ENCODE assay signal across 33 cellular contexts in the genomic region with DNA sequence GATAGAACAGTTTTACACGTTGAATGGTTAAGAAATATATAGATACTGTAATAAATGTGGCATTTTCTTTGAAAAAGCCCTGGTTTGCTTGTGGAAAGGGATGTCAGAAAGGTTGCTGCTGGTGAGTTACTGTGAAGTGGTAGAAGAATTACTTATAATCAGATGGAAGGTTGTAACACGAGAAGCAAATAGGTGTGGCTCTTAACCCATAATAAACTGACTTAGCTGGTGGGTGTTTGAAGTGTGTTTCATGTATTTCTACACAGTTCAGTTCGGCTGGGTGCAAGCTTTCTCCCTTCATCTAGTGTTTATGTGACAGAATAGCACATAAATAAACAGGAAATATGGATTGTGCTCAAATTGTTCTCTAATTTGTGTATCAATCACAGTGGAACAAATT. TPM values are rescaled to one million over a fixed set of nuclear protein-coding genes. Genes with fewer than 3 reads are reported as not detected.
A peak's percentile ranks its signal among the peaks of the same experiment; 100 is the strongest.
DNase-seq lines count a peak whose midpoint lies in the region; ATAC-seq, FAIRE-seq and TF ChIP-seq lines count a peak whose summit lies in the region.
"Had no signal": no experiment of that assay in that cellular context is flagged by ENCODE, and none has a peak within 500 bp of the region (broad histone marks: within the 10 kb centered on the region; RNA-seq: fewer than 3 reads in every experiment).

No MANE protein-coding gene starts in this region.

- no peak for ATAC-seq in CD4-positive, CD25-positive, alpha-beta regulatory T cell (ENCODE audit: low read depth in 2 of 2)
- ATAC-seq in IMR-90 (ENCODE audit: low read depth) (no peak), RWPE2 (ENCODE audit: low read depth) (peak; percentile 33; the same call in 1 of the 3 replicates), left colon (peak; percentile 78), GM18858 (IDR thresholded peaks at IDR 0.05; ENCODE audit: unreplicated experiment) (no peak)
- ATAC-seq in effector memory CD8-positive, alpha-beta T cell (replicated peaks), result no peak
- ATAC-seq: activated CD8-positive, alpha-beta memory T cell treated with anti-CD3 and anti-CD28 coated beads, Interleukin-2, amount 10 ng/mL, durations not matched to agents 7 days and 5 days; activated T-cell treated with anti-CD3 and anti-CD28 coated beads, Interleukin-2, amount 50 U/mL, for 72 hours; body of pancreas; HCT116; HepG2; WTC11 had no signal

- H2BK20ac ChIP-seq in IMR-90 (ENCODE audit: low read depth, low read length), result no peak overlapping the region

- peaks cover 22% of the 10 kb centered on the region for H3K4me1 ChIP-seq in CD4-positive, CD25-positive, alpha-beta regulatory T cell (ENCODE audit: control insufficient read depth, insufficient read depth, low read length, poor library complexity, severe bottlenecking)
- H3K4me1 ChIP-seq in IMR-90 (ENCODE audit: control insufficient read depth, insufficient read depth, low read length) (peaks cover 13% of the 10 kb centered on the region), RWPE2 (ENCODE audit: insufficient read depth, poor library complexity, severe bottlenecking) (peaks cover 30% of the 10 kb centered on the region)

- H3K56ac ChIP-seq in IMR-90 (ENCODE audit: extremely low read depth, insufficient read depth, low read length), result no peak overlapping the region

- H3K14ac ChIP-seq in IMR-90 (replicated peaks; ENCODE audit: low read depth, low read length), result no peak overlapping the region

- no peaks in the 10 kb centered on the region for H3K9me3 Mint-ChIP-seq in CD4-positive, CD25-positive, alpha-beta regulatory T cell
- no peaks in the 10 kb centered on the region for H3K9me3 Mint-ChIP-seq in effector memory CD8-positive, alpha-beta T cell
- H3K9me3 Mint-ChIP-seq: activated T-cell treated with anti-CD3 and anti-CD28 coated beads, Interleukin-2, amount 50 U/mL, for 72 hours; nephron; WTC11 had no signal

- dilution Hi-C loops in IMR-90 (cut with HindIII; ENCODE audit: low sequenced_read_pairs, unreplicated experiment), result no loop called here

- peaks cover 3% of the 10 kb centered on the region for H3K36me3 ChIP-seq in CD4-positive, CD25-positive, alpha-beta regulatory T cell (ENCODE audit: control insufficient read depth, insufficient read depth, low read length)
- H3K36me3 ChIP-seq in IMR-90 (ENCODE audit: control insufficient read depth, insufficient read depth, low read length) (peaks cover 6% of the 10 kb centered on the region), RWPE2 (ENCODE audit: low read depth) (peaks cover 61% of the 10 kb centered on the region)
- H3K36me3 ChIP-seq: transverse colon had no signal

- no peak overlapping the region for H3K18ac ChIP-seq in IMR-90 (ENCODE audit: low read depth, low read length)

- H2BK120ac ChIP-seq in IMR-90 (ENCODE audit: low read depth, low read length), result no peak overlapping the region

- H3K27ac Mint-ChIP-seq in CD4-positive, CD25-positive, alpha-beta regulatory T cell, result peak overlapping the region in 2 of 3 donors; percentile 21 to 42
- no peak overlapping the region for H3K27ac Mint-ChIP-seq in effector memory CD8-positive, alpha-beta T cell
- H3K27ac Mint-ChIP-seq: activated CD8-positive, alpha-beta memory T cell treated with anti-CD3 and anti-CD28 coated beads, Interleukin-2, amount 10 ng/mL, durations not matched to agents 7 days and 5 days; activated T-cell treated with anti-CD3 and anti-CD28 coated beads, Interleukin-2, amount 50 U/mL, for 72 hours had no signal

- no peaks in the 10 kb centered on the region for H3K9me3 ChIP-seq in CD4-positive, CD25-positive, alpha-beta regulatory T cell (ENCODE audit: control insufficient read depth in 2 of 2, low read length in 2 of 2)
- no peaks in the 10 kb centered on the region for H3K9me3 ChIP-seq in IMR-90 (ENCODE audit: control insufficient read depth, insufficient read depth, low read length)
- H3K9me3 ChIP-seq in RWPE2 (ENCODE audit: severe bottlenecking), result no peaks in the 10 kb centered on the region
- H3K9me3 ChIP-seq: body of pancreas, transverse colon had no signal

- in situ Hi-C loops in IMR-90 (cut with MboI; ENCODE audit: low sequenced_read_pairs), result no loop called here

- TF ChIP-seq RAD21 in IMR-90 (IDR thresholded peaks at IDR 0.05; ENCODE audit: low read length), result no peak

- H3K9ac ChIP-seq in IMR-90 (ENCODE audit: low read depth, low read length), result no peak overlapping the region

- no peak overlapping the region for H3K23ac ChIP-seq in IMR-90 (ENCODE audit: low read depth, low read length)

- no peaks in the 10 kb centered on the region for H3K27me3 Mint-ChIP-seq in CD4-positive, CD25-positive, alpha-beta regulatory T cell
- H3K27me3 Mint-ChIP-seq in effector memory CD8-positive, alpha-beta T cell, result no peaks in the 10 kb centered on the region
- H3K27me3 Mint-ChIP-seq: activated CD8-positive, alpha-beta memory T cell treated with anti-CD3 and anti-CD28 coated beads, Interleukin-2, amount 10 ng/mL, durations not matched to agents 7 days and 5 days had no signal

- H4K91ac ChIP-seq in IMR-90 (ENCODE audit: insufficient read depth, low read depth, low read length), result no peak overlapping the region

- POLR2A ChIA-PET in IMR-90 (lab: Charles Lee; ENCODE audit: unreplicated experiment), result interaction anchor here (0.6 kb wide), 1 partner anchor 10 kb away, joined by 3 read pairs; no protein-coding TSS in a partner anchor

- DNase-seq in CD4-positive, CD25-positive, alpha-beta regulatory T cell, result peak in 1 of 3 donors; percentile 31
- no peak for DNase-seq in IMR-90
- DNase-seq in RWPE2 (ENCODE audit: low spot score), result no peak
- DNase-seq in left colon, result no peak
- no peak for DNase-seq in activated gamma-delta T cell treated with Interleukin-2 at 50 U/mL for 16 hours
- no peak for DNase-seq in D721Med (ENCODE audit: insufficient read length, low spot score)
- DNase-seq in effector memory CD8-positive, alpha-beta T cell, result no peak
- DNase-seq: activated CD4-positive, alpha-beta T cell treated with anti-CD3 and anti-CD28 coated beads, Interleukin-2, amount 50 U/mL, for 1 hour; activated CD8-positive, alpha-beta memory T cell treated with anti-CD3 and anti-CD28 coated beads, Interleukin-2, amount 10 ng/mL, durations not matched to agents 7 days and 5 days; activated naive CD4-positive, alpha-beta T cell; activated T-cell treated with anti-CD3 and anti-CD28 coated beads, Interleukin-2, amount 50 U/mL, for 72 hours; body of pancreas; cerebellar nuclear complex; dorsolateral prefrontal cortex; NCI-H1092; NCI-H1694; NCI-H2171; NCI-H510A; NK-92 treated with Interleukin-12 subunit alpha and Interleukin-12 subunit beta, amount 100 ng/mL, for 24 hours; PC-9; Right ventricle myocardium superior; stimulated activated CD4-positive, alpha-beta T cell treated with anti-CD3 and anti-CD28 coated beads, Interleukin-15, amount 100 ng/mL, for 24 hours; stimulated activated CD4-positive, alpha-beta T cell treated with anti-CD3 and anti-CD28 coated beads, Interleukin-4, amount 100 ng/mL, for 4 hours; T-helper 9 cell; transverse colon had no signal

- H4K5ac ChIP-seq in IMR-90 (ENCODE audit: low read depth, low read length), result no peak overlapping the region

- H3K4me3 Mint-ChIP-seq in CD4-positive, CD25-positive, alpha-beta regulatory T cell, result peak overlapping the region in 3 of 4 donors; percentile 14 to 24 (median 15)
- no peak overlapping the region for H3K4me3 Mint-ChIP-seq in effector memory CD8-positive, alpha-beta T cell
- H3K4me3 Mint-ChIP-seq: activated CD8-positive, alpha-beta memory T cell treated with anti-CD3 and anti-CD28 coated beads, Interleukin-2, amount 10 ng/mL, durations not matched to agents 7 days and 5 days; activated T-cell treated with anti-CD3 and anti-CD28 coated beads, Interleukin-2, amount 50 U/mL, for 72 hours; nephron; WTC11 had no signal

- no peak overlapping the region for H3K27ac ChIP-seq in CD4-positive, CD25-positive, alpha-beta regulatory T cell (ENCODE audit: insufficient read depth, low read length, poor library complexity, severe bottlenecking)
- H3K27ac ChIP-seq in IMR-90 (ENCODE audit: insufficient read depth, low read length), result no peak overlapping the region
- no peak overlapping the region for H3K27ac ChIP-seq in RWPE2 (ENCODE audit: poor library complexity, severe bottlenecking)
- H3K27ac ChIP-seq: body of pancreas, dorsolateral prefrontal cortex, PC-9, transverse colon had no signal

- peaks cover 41 to 63% of the 10 kb centered on the region in 2 experiments for H3K79me1 ChIP-seq in IMR-90 (ENCODE audit: low read depth in 1 of 2, low read length in 2 of 2)

- no peak overlapping the region for H2AK5ac ChIP-seq in IMR-90 (ENCODE audit: low read depth, low read length)

- peak overlapping the region; percentile 32; the same call in 1 of the 2 replicates for H3K4me2 ChIP-seq in IMR-90 (ENCODE audit: low read depth, low read length)
- H3K4me2 ChIP-seq: PC-9 had no signal

- no peak overlapping the region for H4K8ac ChIP-seq in IMR-90 (ENCODE audit: low read depth in 2 of 2, low read length in 2 of 2)

- H3K36me3 Mint-ChIP-seq in CD4-positive, CD25-positive, alpha-beta regulatory T cell, result peaks cover 14% of the 10 kb centered on the region
- peaks cover 8% of the 10 kb centered on the region for H3K36me3 Mint-ChIP-seq in effector memory CD8-positive, alpha-beta T cell (ENCODE audit: insufficient read depth)

- H4K20me1 ChIP-seq in IMR-90 (ENCODE audit: insufficient read depth, low read length), result peaks cover 43% of the 10 kb centered on the region

- no peak for TF ChIP-seq POLR2A in IMR-90 (IDR thresholded peaks at IDR 0.05; ENCODE audit: low read depth, low read length)

- no peaks in the 10 kb centered on the region for H3K27me3 ChIP-seq in CD4-positive, CD25-positive, alpha-beta regulatory T cell (ENCODE audit: control insufficient read depth, insufficient read depth, low read length)
- H3K27me3 ChIP-seq in IMR-90 (ENCODE audit: control insufficient read depth, insufficient read depth, low read length) (no peaks in the 10 kb centered on the region), RWPE2 (ENCODE audit: insufficient read depth, poor library complexity, severe bottlenecking) (no peaks in the 10 kb centered on the region)
- H3K27me3 ChIP-seq: body of pancreas, dorsolateral prefrontal cortex, transverse colon had no signal

- intact Hi-C loops in IMR-90 (cut with micrococcal nuclease) (no loop called here), left colon (cut with DNase I, micrococcal nuclease) (no loop called here)

- peaks cover 22 to 41% (median 29%) of the 10 kb centered on the region in 4 donors for H3K4me1 Mint-ChIP-seq in CD4-positive, CD25-positive, alpha-beta regulatory T cell
- H3K4me1 Mint-ChIP-seq in effector memory CD8-positive, alpha-beta T cell (ENCODE audit: low read depth in 2 of 2), result peaks cover 22 to 31% of the 10 kb centered on the region in 2 donors

- no peak overlapping the region for H2BK5ac ChIP-seq in IMR-90 (ENCODE audit: low read depth, low read length, poor library complexity, severe bottlenecking)

- no peak overlapping the region for H2AFZ ChIP-seq in IMR-90 (replicated peaks; ENCODE audit: low read length, poor library complexity)
- H2AFZ ChIP-seq: PC-9 had no signal

- TF ChIP-seq CTCF in IMR-90 (conservative IDR thresholded peaks at IDR 0.05; ENCODE audit: low read depth, low read length) (no peak), RWPE2 (IDR thresholded peaks at IDR 0.05; ENCODE audit: poor library complexity, severe bottlenecking) (no peak), D721Med (IDR thresholded peaks at IDR 0.05; ENCODE audit: insufficient read depth, missing control alignments) (no peak)

- CTCF ChIA-PET in IMR-90 (lab: Yijun Ruan, JAX), result interaction anchor here (0.7 kb wide), 1 partner anchor 36 kb away, joined by 3 read pairs; no protein-coding TSS in a partner anchor

- WGBS in IMR-90 (ENCODE audit: extremely low coverage in 2 of 2, insufficient read length in 1 of 2), 2 experiments, result no CpG with 5 or more reads among the region's 3 CpGs

- H2BK15ac ChIP-seq in IMR-90 (ENCODE audit: low read depth, low read length), result no peak overlapping the region

- H3K4ac ChIP-seq in IMR-90 (ENCODE audit: low read depth, low read length), result no peak overlapping the region

- H3K4me3 ChIP-seq in CD4-positive, CD25-positive, alpha-beta regulatory T cell (ENCODE audit: low read depth, low read length), result no peak overlapping the region
- H3K4me3 ChIP-seq in IMR-90 (ENCODE audit: insufficient read depth, low read depth, low read length), result no peak overlapping the region
- H3K4me3 ChIP-seq in RWPE2 (ENCODE audit: severe bottlenecking), result no peak overlapping the region
- H3K4me3 ChIP-seq: body of pancreas, dorsolateral prefrontal cortex, lung, PC-9, transverse colon had no signal

- FAIRE-seq in D721Med (lab: Jason Lieb, UNC), result no peak
- FAIRE-seq: frontal cortex, GM12891, HepG2 had no signal

- BruUV-seq in IMR-90 (replicated peaks; lab: Mats Ljungman, UMichigan), result no TSS peak

- H2AK9ac ChIP-seq in IMR-90 (replicated peaks; ENCODE audit: low read depth, low read length, poor library complexity), result no peak overlapping the region

- peaks cover 10% of the 10 kb centered on the region for H3K9me1 ChIP-seq in IMR-90 (ENCODE audit: insufficient read depth, low read length)

RNA-seq across cellular contexts. Expression of a gene that starts 5.5 kb away (rescaled TPM):
- 22.8 TPM for total RNA-seq in CD4-positive, CD25-positive, alpha-beta regulatory T cell
- polyA plus RNA-seq in CD4-positive, CD25-positive, alpha-beta regulatory T cell, result 10 to 100 TPM in 1 of 4 donors, 1 to 10 TPM in 3; 7.6 to 11.2 (median 8.8) TPM
- total RNA-seq in IMR-90 (2012; rRNA removed) (10.8 and 14.2 TPM in 2 replicates), left colon (10 to 100 TPM; 24.8 to 25.2 TPM)
- 6.9 and 9.7 TPM in 2 replicates for polyA plus RNA-seq in IMR-90 (2012; rRNA removed)
- 1.8 and 6.5 TPM in 2 replicates for polyA plus RNA-seq in IMR-90 (2012; cell fraction: cytosol; rRNA removed)
- polyA plus RNA-seq in IMR-90 (2012; cell fraction: nucleus; rRNA removed; ENCODE audit: low replicate concordance), result 10.6 and 12.1 TPM in 2 replicates

Comparison
In these comparisons a context has a peak if more than half of its experiments do, and no peak if none do; other contexts are left out.
1. ATAC-seq: peak in RWPE2 (single experiment) and left colon (single experiment); none in CD4-positive, CD25-positive, alpha-beta regulatory T cell (0 of 2), IMR-90 (single experiment), GM18858 (single experiment) and effector memory CD8-positive, alpha-beta T cell (single experiment).
2. H3K27ac Mint-ChIP-seq: peak in CD4-positive, CD25-positive, alpha-beta regulatory T cell (2 of 3); none in effector memory CD8-positive, alpha-beta T cell (0 of 2).
3. H3K4me3 Mint-ChIP-seq: peak in CD4-positive, CD25-positive, alpha-beta regulatory T cell (3 of 4); none in effector memory CD8-positive, alpha-beta T cell (0 of 2).